Comparison of ENCODE assay signal across 8 cellular contexts in the genomic region with DNA sequence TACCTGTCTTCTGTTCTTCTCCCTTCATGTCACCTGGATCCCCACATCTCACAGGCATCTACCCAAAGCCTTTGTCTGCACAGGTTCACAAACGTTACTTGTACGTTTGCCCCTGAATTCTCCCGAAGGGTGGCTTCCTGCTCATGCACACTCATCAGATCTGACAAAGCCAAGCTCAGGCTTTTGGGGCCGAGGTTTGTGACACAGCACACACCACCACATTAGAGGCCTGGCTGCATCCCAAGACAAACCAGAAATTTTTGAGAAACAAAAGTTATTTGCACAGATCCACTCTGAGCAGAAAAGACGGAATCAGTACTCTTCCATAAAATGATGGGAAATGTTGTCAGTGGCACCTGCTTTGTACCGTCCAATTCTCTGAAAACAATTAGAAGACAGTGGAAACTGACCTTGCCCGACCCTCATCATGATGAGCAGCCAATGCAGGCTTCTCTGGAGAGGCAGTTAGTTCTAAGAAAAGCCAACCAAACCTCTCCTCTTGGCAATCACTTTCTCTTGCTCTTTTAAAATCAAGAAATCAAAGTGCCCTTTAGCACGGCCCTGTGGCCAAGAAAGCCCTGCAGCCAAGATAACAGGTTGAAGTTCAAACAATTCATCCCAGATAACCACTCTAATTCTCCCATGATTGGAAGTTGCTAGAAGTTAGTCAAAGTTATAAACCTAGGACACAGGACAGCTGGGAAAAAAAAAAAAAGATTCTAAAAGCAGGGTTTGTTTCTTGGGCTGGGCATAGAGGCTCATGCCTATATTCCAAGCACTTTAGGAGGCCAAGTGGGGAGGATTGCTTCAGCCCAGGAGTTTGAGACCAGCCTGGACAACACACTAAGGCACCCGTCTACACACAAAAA. TPM values are rescaled to one million over a fixed set of nuclear protein-coding genes. Genes with fewer than 3 reads are reported as not detected.
A peak's percentile ranks its signal among the peaks of the same experiment; 100 is the strongest.
DNase-seq lines count a peak whose midpoint lies in the region; ATAC-seq, FAIRE-seq and TF ChIP-seq lines count a peak whose summit lies in the region.

No MANE protein-coding gene starts in this region.

- H3K4me1 ChIP-seq in Panc1 (ENCODE audit: control insufficient read depth, insufficient read depth, low read length) (peaks cover 24% of the 10 kb centered on the region), HepG2 (ENCODE audit: insufficient read depth, low read length) (peaks cover 30% of the 10 kb centered on the region), stomach (peaks cover 27 to 65% (median 47%) of the 10 kb centered on the region in 4 donors)

- no peak for DNase-seq in Panc1 (ENCODE audit: low read depth, low spot score)
- no peak for DNase-seq in HepG2 (ENCODE audit: low spot score)
- DNase-seq in stomach, result peak; percentile 51
- DNase-seq in GDM1 (lab: John Stamatoyannopoulos, UW), result no peak
- DNase-seq in HPDE6-E6E7 (ENCODE audit: extremely low spot score), result no peak

- TF ChIP-seq POLR2A in HepG2 (IDR thresholded peaks at IDR 0.05; ENCODE audit: insufficient read depth in 1 of 2, low read depth in 2 of 2, low read length in 2 of 2) (no peak), stomach (IDR thresholded peaks at IDR 0.05) (no peak)

- no peak overlapping the region for H3K4me3 ChIP-seq in Panc1 (ENCODE audit: low read depth in 2 of 2, low read length in 2 of 2)
- no peak overlapping the region for H3K4me3 ChIP-seq in HepG2 (replicated peaks in 1 of 3; ENCODE audit: insufficient read depth in 1 of 3, low read depth in 2 of 3, low read length in 3 of 3)
- H3K4me3 ChIP-seq in stomach, result no peak overlapping the region

- TF ChIP-seq RAD21 in HepG2 (CRISPR knock-in tag; IDR thresholded peaks at IDR 0.05), result no peak

- no peak overlapping the region for H2AFZ ChIP-seq in HepG2 (ENCODE audit: low read length)

- intact Hi-C loops in Panc1 (cut with micrococcal nuclease; ENCODE audit: unreplicated experiment) (no loop called here), HepG2 (cut with micrococcal nuclease; ENCODE audit: unreplicated experiment) (no loop called here), stomach (cut with DNase I; ENCODE audit: low total_unique reads) (no loop called here)

- H3K36me3 Mint-ChIP-seq in activated naive CD8-positive, alpha-beta T cell, result peaks cover 4% of the 10 kb centered on the region

- H4K20me1 ChIP-seq in HepG2 (ENCODE audit: insufficient read depth, low read length), result no peaks in the 10 kb centered on the region

- no peaks in the 10 kb centered on the region for H3K9me3 Mint-ChIP-seq in activated naive CD8-positive, alpha-beta T cell (ENCODE audit: low read depth)

- BruUV-seq in Panc1 (replicated peaks; lab: Mats Ljungman, UMichigan) (no TSS peak), HepG2 (replicated peaks; lab: Mats Ljungman, UMichigan) (no TSS peak)

- H3K27ac ChIP-seq in Panc1 (ENCODE audit: low read length), result peak overlapping the region; percentile 59; the same call in 1 of the 2 replicates
- H3K27ac ChIP-seq in HepG2 (ENCODE audit: extremely low read length, insufficient read depth, low read length), result peak overlapping the region; percentile 28
- peak overlapping the region; percentile 32 to 90 (median 67) for H3K27ac ChIP-seq in stomach

- H3K36me3 ChIP-seq in Panc1 (ENCODE audit: control insufficient read depth, insufficient read depth, low read length) (no peaks in the 10 kb centered on the region; the same call in 1 of the 2 replicates), HepG2 (replicated peaks in 1 of 2; ENCODE audit: control insufficient read depth in 1 of 2, insufficient read depth in 2 of 2, low read length in 2 of 2) (no peaks in the 10 kb centered on the region), stomach (no peaks in the 10 kb centered on the region)

- no peak for TF ChIP-seq EP300 in HepG2 (IDR thresholded peaks at IDR 0.05; ENCODE audit: low read depth in 2 of 2, low read length in 2 of 2)
- no peak for TF ChIP-seq EP300 in HepG2 (CRISPR knock-in tag; IDR thresholded peaks at IDR 0.05; ENCODE audit: borderline replicate concordance)
- TF ChIP-seq EP300 in stomach (IDR thresholded peaks at IDR 0.05), result no peak

- no peaks in the 10 kb centered on the region for H3K27me3 Mint-ChIP-seq in activated naive CD8-positive, alpha-beta T cell

- ATAC-seq in Panc1, result peak; percentile 30
- no peak; the same call in 2 of the 3 replicates for ATAC-seq in HepG2
- no peak for ATAC-seq in HG02642 (IDR thresholded peaks at IDR 0.05; ENCODE audit: poor library complexity, unreplicated experiment)
- no peak for ATAC-seq in HG03378 (IDR thresholded peaks at IDR 0.05; ENCODE audit: unreplicated experiment)

- no peak overlapping the region for H3K9ac ChIP-seq in HepG2 (ENCODE audit: insufficient read depth, low read depth, low read length)

- POLR2A ChIA-PET in Panc1 (lab: Charles Lee), result no interaction called here
- POLR2A ChIA-PET in HepG2 (lab: Yijun Ruan, JAX), result interaction anchor here (1.1 to 1.9 kb wide), 3 partner anchors 27 to 87 kb away, joined by 3 to 10 read pairs (median 4); no protein-coding TSS in a partner anchor

- peaks cover 42% of the 10 kb centered on the region for H3K4me1 Mint-ChIP-seq in activated naive CD8-positive, alpha-beta T cell (ENCODE audit: low read depth)

- no peak for TF ChIP-seq CTCF in Panc1 (IDR thresholded peaks at IDR 0.05)
- no peak for TF ChIP-seq CTCF in HepG2 (CRISPR knock-in tag; IDR thresholded peaks at IDR 0.05)
- TF ChIP-seq CTCF in stomach (IDR thresholded peaks at IDR 0.05), result peak in 1 of 7 experiments; percentile 8

- H3K9me3 ChIP-seq in Panc1 (ENCODE audit: control insufficient read depth, insufficient read depth, low read depth, low read length), result no peaks in the 10 kb centered on the region
- H3K9me3 ChIP-seq in HepG2 (ENCODE audit: low read length), result no peaks in the 10 kb centered on the region
- H3K9me3 ChIP-seq in stomach, result no peaks in the 10 kb centered on the region

- H3K4me2 ChIP-seq in HepG2 (ENCODE audit: low read depth, low read length), result peak overlapping the region; percentile 13; the same call in 1 of the 2 replicates

- in situ Hi-C loops in Panc1 (cut with HindIII; ENCODE audit: low pct_unique_long_range_greater_than_20kb, low sequenced_read_pairs), result no loop called here
- in situ Hi-C loops in HepG2 (cut with HindIII; ENCODE audit: extremely low pct_ligation_motif_present, low pct_unique_long_range_greater_than_20kb), result no loop called here

- peak overlapping the region; percentile 59 for H3K27ac Mint-ChIP-seq in activated naive CD8-positive, alpha-beta T cell

- 60% methylated on average over 9 of the region's 9 CpGs for WGBS in HepG2 (ENCODE audit: low lambda C conversion rate)
- 20 to 35% (median 29%) methylated on average over 9 of the region's 9 CpGs for WGBS in stomach, 5 donors

- peak overlapping the region; percentile 73 for H3K4me3 Mint-ChIP-seq in activated naive CD8-positive, alpha-beta T cell

- H3K79me2 ChIP-seq in HepG2 (ENCODE audit: insufficient read depth, low read length), result no peaks in the 10 kb centered on the region

- CTCF ChIA-PET in Panc1 (lab: Charles Lee), result interaction anchor here (0.6 to 0.7 kb wide), 2 partner anchors 24 to 1407 kb away, joined by 3 to 4 read pairs; no protein-coding TSS in a partner anchor
- CTCF ChIA-PET in HepG2 (lab: Yijun Ruan, JAX; ENCODE audit: low intra/inter-chr PET ratio, low total read pairs), result no interaction called here

- no peaks in the 10 kb centered on the region for H3K27me3 ChIP-seq in Panc1 (ENCODE audit: control insufficient read depth, insufficient read depth, low read length)
- no peaks in the 10 kb centered on the region for H3K27me3 ChIP-seq in HepG2 (ENCODE audit: control insufficient read depth in 1 of 2, insufficient read depth in 2 of 2, low read length in 2 of 2)
- no peaks in the 10 kb centered on the region for H3K27me3 ChIP-seq in stomach

- FAIRE-seq in HepG2 (lab: Jason Lieb, UNC), result no peak

RNA-seq across cellular contexts. Expression of a gene that starts 13.6 kb away (rescaled TPM):
- 72.8 TPM for total RNA-seq in Panc1 (2021; ENCODE audit: unreplicated experiment)
- polyA plus RNA-seq in Panc1 (2012; ENCODE audit: insufficient read length), result 64.8 TPM
- total RNA-seq in HepG2 (2016; rRNA removed; fragmentation: Illumina TruSeq; extraction: Trizol), result 4.8 and 12.1 TPM in 2 replicates
- total RNA-seq in HepG2 (2016; cell fraction: cytosol; rRNA removed; fragmentation: Illumina TruSeq; extraction: Trizol; ENCODE audit: low read depth), result 0.97 and 1.0 TPM in 2 replicates
- total RNA-seq in HepG2 (2016; cell fraction: insoluble cytoplasmic fraction; rRNA removed; fragmentation: Illumina TruSeq; extraction: Trizol), result 3.3 and 10.0 TPM in 2 replicates
- total RNA-seq in HepG2 (2016; cell fraction: membrane; rRNA removed; fragmentation: Illumina TruSeq; extraction: Trizol), result 1.7 and 3.2 TPM in 2 replicates
- total RNA-seq in HepG2 (2016; cell fraction: nucleus; rRNA removed; fragmentation: Illumina TruSeq; extraction: Trizol), result 20.3 and 24.1 TPM in 2 replicates
- 3.8 and 3.9 TPM in 2 replicates for polyA plus RNA-seq in HepG2 (2011; rRNA removed)
- polyA plus RNA-seq in HepG2 (2011; cell fraction: cytosol; rRNA removed), result 2.1 and 2.3 TPM in 2 replicates
- 14.8 and 16.4 TPM in 2 replicates for polyA plus RNA-seq in HepG2 (2011; cell fraction: nucleus; rRNA removed)
- 4.0 and 4.8 TPM in 2 replicates for polyA plus RNA-seq in HepG2 (2012)
- polyA plus RNA-seq in HepG2 (2016; cell fraction: cytosol; fragmentation: Illumina TruSeq; extraction: Trizol; ENCODE audit: low read depth), result 0.19 and 0.84 TPM in 2 replicates
- polyA plus RNA-seq in HepG2 (2016; cell fraction: insoluble cytoplasmic fraction; fragmentation: Illumina TruSeq; extraction: Trizol; ENCODE audit: low read depth), result 2.5 and 3.2 TPM in 2 replicates
- polyA plus RNA-seq in HepG2 (2016; cell fraction: membrane; fragmentation: Illumina TruSeq; extraction: Trizol; ENCODE audit: low read depth), result 0.45 and 0.66 TPM in 2 replicates
- 13.7 TPM in 2 replicates for polyA plus RNA-seq in HepG2 (2016; cell fraction: nucleus; fragmentation: Illumina TruSeq; extraction: Trizol; ENCODE audit: insufficient read depth, low read depth)
- 7.7 and 11.4 TPM in 2 replicates for polyA minus RNA-seq in HepG2 (2011; rRNA and poly(A)+ RNA removed; ENCODE audit: low replicate concordance)
- polyA minus RNA-seq in HepG2 (2011; cell fraction: cytosol; rRNA and poly(A)+ RNA removed), result 4.8 and 7.2 TPM in 2 replicates
- 30.3 and 30.4 TPM in 2 replicates for polyA minus RNA-seq in HepG2 (2011; cell fraction: nucleus; rRNA and poly(A)+ RNA removed)
- 100 to 1,000 TPM in 4 of 5 donors, 10 to 100 TPM in 1; 95.9 to 400 (median 131) TPM for total RNA-seq in stomach
- 10 to 100 TPM in 1 of 3 donors, 1 to 10 TPM in 2; 6.8 to 32.4 (median 7.5) TPM for polyA plus RNA-seq in stomach
